Comparison of ENCODE assay signal across 26 cellular contexts in genomic region chr18:39053569-39053968, GRCh38.
A peak's percentile ranks its signal among the peaks of the same experiment; 100 is the strongest.
DNase-seq lines count a peak whose midpoint lies in the region; ATAC-seq and TF ChIP-seq lines count a peak whose summit lies in the region.
"Had no signal": no experiment of that assay in that cellular context is flagged by ENCODE, and none has a peak within 500 bp of the region (broad histone marks: within the 10 kb centered on the region; RNA-seq: fewer than 3 reads in every experiment).

No MANE protein-coding gene starts in this region.

- no peak for TF ChIP-seq EP300 in upper lobe of left lung (IDR thresholded peaks at IDR 0.05)

- H3K36me3 Mint-ChIP-seq in activated CD8-positive, alpha-beta T cell treated with anti-CD3 and anti-CD28 coated beads for 36 hours (ENCODE audit: low read depth) = no peaks in the 10 kb centered on the region
- H3K36me3 Mint-ChIP-seq: activated naive CD8-positive, alpha-beta T cell treated with anti-CD3 and anti-CD28 coated beads, Interleukin-2, amount 10 ng/mL, durations not matched to agents 7 days and 5 days; mesothelial cell of epicardium; naive thymus-derived CD8-positive, alpha-beta T cell had no signal

- H3K27ac ChIP-seq in upper lobe of left lung = no peak overlapping the region
- H3K27ac ChIP-seq: ascending aorta, C4-2B, coronary artery, testis, uterus had no signal

- WGBS in upper lobe of left lung, 2 donors = 50 to 59% methylated on average over 2 of the region's 2 CpGs

- no peak overlapping the region for H3K27ac Mint-ChIP-seq in activated CD8-positive, alpha-beta T cell treated with anti-CD3 and anti-CD28 coated beads for 36 hours
- H3K27ac Mint-ChIP-seq: activated CD8-positive, alpha-beta T cell treated with anti-CD3 and anti-CD28 coated beads, Interleukin-2, amount 10 ng/mL, durations not matched to agents 7 days and 5 days; activated naive CD8-positive, alpha-beta T cell treated with anti-CD3 and anti-CD28 coated beads, Interleukin-2, amount 10 ng/mL, durations not matched to agents 7 days and 5 days; effector memory CD8-positive, alpha-beta T cell; H9; mesothelial cell of epicardium; naive thymus-derived CD8-positive, alpha-beta T cell; T-helper 1 cell treated with Interleukin-12 subunit alpha and Interleukin-12 subunit beta and Interleukin-4 antibody, amounts not matched to agents 30 μg/mL and 1 μg/mL, for 36 hours had no signal

- no peak for ATAC-seq in GM18873 (IDR thresholded peaks at IDR 0.05; ENCODE audit: low FRiP score, unreplicated experiment)
- ATAC-seq in activated CD8-positive, alpha-beta T cell treated with anti-CD3 and anti-CD28 coated beads for 36 hours = no peak
- no peak for ATAC-seq in upper lobe of left lung (ENCODE audit: low FRiP score in 2 of 2)
- ATAC-seq: activated CD8-positive, alpha-beta T cell treated with anti-CD3 and anti-CD28 coated beads, Interleukin-2, amount 10 ng/mL, durations not matched to agents 7 days and 5 days; effector memory CD8-positive, alpha-beta T cell; naive thymus-derived CD8-positive, alpha-beta T cell had no signal

- peaks cover 2% of the 10 kb centered on the region for H3K27me3 Mint-ChIP-seq in activated CD8-positive, alpha-beta T cell treated with anti-CD3 and anti-CD28 coated beads for 36 hours
- H3K27me3 Mint-ChIP-seq: activated naive CD8-positive, alpha-beta T cell treated with anti-CD3 and anti-CD28 coated beads, Interleukin-2, amount 10 ng/mL, durations not matched to agents 7 days and 5 days; effector memory CD8-positive, alpha-beta T cell; naive thymus-derived CD8-positive, alpha-beta T cell had no signal

- DNase-seq in NCI-H1092 (lab: John Stamatoyannopoulos, UW) = peak; percentile 25
- DNase-seq in NCI-H1436 (lab: John Stamatoyannopoulos, UW) = peak; percentile 33
- DNase-seq in NCI-H2227 treated with DMSO at 0.1 percent for 48 hours (lab: John Stamatoyannopoulos, UW) = peak; percentile 81
- peak; percentile 32 for DNase-seq in SK-N-DZ (ENCODE audit: low spot score)
- no peak for DNase-seq in activated CD8-positive, alpha-beta T cell treated with anti-CD3 and anti-CD28 coated beads for 36 hours
- DNase-seq in upper lobe of left lung = no peak
- DNase-seq: activated CD4-positive, alpha-beta T cell treated with anti-CD3 and anti-CD28 coated beads for 1 hour; activated CD8-positive, alpha-beta T cell treated with anti-CD3 and anti-CD28 coated beads, Interleukin-2, amount 10 ng/mL, durations not matched to agents 7 days and 5 days; activated naive CD8-positive, alpha-beta T cell treated with anti-CD3 and anti-CD28 coated beads, Interleukin-2, amount 10 ng/mL, durations not matched to agents 7 days and 5 days; effector memory CD8-positive, alpha-beta T cell; erythroblast; H9; head of caudate nucleus; IMR-90; kidney; naive thymus-derived CD8-positive, alpha-beta T cell; NCI-H510A treated with DMSO at 0.1 percent for 48 hours; stimulated activated naive CD4-positive, alpha-beta T cell treated with Interleukin-2 at 50 U/mL for 16 hours; testis; uterus had no signal

- H3K9me3 Mint-ChIP-seq in activated CD8-positive, alpha-beta T cell treated with anti-CD3 and anti-CD28 coated beads for 36 hours = no peaks in the 10 kb centered on the region
- H3K9me3 Mint-ChIP-seq: H9; mesothelial cell of epicardium; T-helper 1 cell treated with Interleukin-12 subunit alpha and Interleukin-12 subunit beta and Interleukin-4 antibody, amounts not matched to agents 30 μg/mL and 1 μg/mL, for 36 hours had no signal

- no peak for TF ChIP-seq POLR2A in upper lobe of left lung (IDR thresholded peaks at IDR 0.05)

- H3K4me1 ChIP-seq in upper lobe of left lung = no peaks in the 10 kb centered on the region
- H3K4me1 ChIP-seq: ascending aorta, testis, uterus had no signal

- POLR2A ChIA-PET in activated CD8-positive, alpha-beta T cell treated with anti-CD3 and anti-CD28 coated beads for 36 hours (lab: Charles Lee) = no interaction called here

- no peak overlapping the region for H3K4me3 ChIP-seq in upper lobe of left lung
- H3K4me3 ChIP-seq: ascending aorta, coronary artery, testis, uterus had no signal

- no peaks in the 10 kb centered on the region for H3K4me1 Mint-ChIP-seq in activated CD8-positive, alpha-beta T cell treated with anti-CD3 and anti-CD28 coated beads for 36 hours (ENCODE audit: low read depth)
- H3K4me1 Mint-ChIP-seq: mesothelial cell of epicardium; naive thymus-derived CD8-positive, alpha-beta T cell had no signal

- no peak overlapping the region for H3K4me3 Mint-ChIP-seq in activated CD8-positive, alpha-beta T cell treated with anti-CD3 and anti-CD28 coated beads for 36 hours
- H3K4me3 Mint-ChIP-seq: activated CD8-positive, alpha-beta T cell treated with anti-CD3 and anti-CD28 coated beads, Interleukin-2, amount 10 ng/mL, durations not matched to agents 7 days and 5 days; activated naive CD8-positive, alpha-beta T cell treated with anti-CD3 and anti-CD28 coated beads, Interleukin-2, amount 10 ng/mL, durations not matched to agents 7 days and 5 days; effector memory CD8-positive, alpha-beta T cell; H9; mesothelial cell of epicardium; naive thymus-derived CD8-positive, alpha-beta T cell; T-helper 1 cell treated with Interleukin-12 subunit alpha and Interleukin-12 subunit beta and Interleukin-4 antibody, amounts not matched to agents 30 μg/mL and 1 μg/mL, for 36 hours had no signal

- H3K9me3 ChIP-seq in upper lobe of left lung = no peaks in the 10 kb centered on the region
- H3K9me3 ChIP-seq: ascending aorta, testis, uterus had no signal

- CTCF ChIA-PET in activated CD8-positive, alpha-beta T cell treated with anti-CD3 and anti-CD28 coated beads for 36 hours (lab: Charles Lee) = no interaction called here

- intact Hi-C loops in activated CD8-positive, alpha-beta T cell treated with anti-CD3 and anti-CD28 coated beads for 36 hours (cut with micrococcal nuclease) = no loop called here

- no peaks in the 10 kb centered on the region for H3K27me3 ChIP-seq in upper lobe of left lung
- H3K27me3 ChIP-seq: ascending aorta, testis, uterus had no signal

- TF ChIP-seq CTCF in activated CD8-positive, alpha-beta T cell treated with anti-CD3 and anti-CD28 coated beads for 36 hours (IDR thresholded peaks at IDR 0.05) = no peak
- TF ChIP-seq CTCF in upper lobe of left lung (IDR thresholded peaks at IDR 0.05) = no peak

- H3K36me3 ChIP-seq in upper lobe of left lung = no peaks in the 10 kb centered on the region
- H3K36me3 ChIP-seq: ascending aorta, uterus had no signal

Comparison
In these comparisons a context has a peak if more than half of its experiments do, and no peak if none do; other contexts are left out.
1. DNase-seq: peak in NCI-H1092 (single experiment), NCI-H1436 (single experiment), NCI-H2227 treated with DMSO at 0.1 percent for 48 hours (single experiment) and SK-N-DZ (single experiment); none in activated CD8-positive, alpha-beta T cell treated with anti-CD3 and anti-CD28 coated beads for 36 hours (single experiment) and upper lobe of left lung (0 of 2).